9 cellular contexts compared by ENCODE assay signal in the genomic region with DNA sequence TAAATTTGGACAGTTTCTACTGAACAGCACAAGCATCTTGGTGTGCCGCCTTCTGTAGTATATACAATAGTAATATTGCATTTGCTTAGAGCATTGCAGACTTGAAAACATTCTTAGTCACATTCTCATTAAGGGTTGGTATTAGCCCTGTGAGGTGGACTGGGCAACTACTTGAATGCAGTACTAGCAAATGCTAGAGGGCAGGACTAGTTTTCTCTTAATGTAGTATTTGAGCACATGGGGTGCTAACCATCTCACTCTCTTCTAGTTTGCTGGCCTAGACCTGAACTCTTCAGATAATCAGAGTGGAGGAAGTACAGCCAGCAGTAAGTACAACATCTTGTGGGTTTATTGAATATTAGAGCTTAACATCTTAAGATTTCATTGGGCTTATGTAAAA. TPM values are rescaled to one million over a fixed set of nuclear protein-coding genes. Genes with fewer than 3 reads are reported as not detected.
DNase-seq lines count a peak whose midpoint lies in the region; ATAC-seq and TF ChIP-seq lines count a peak whose summit lies in the region.
"Had no signal": no experiment of that assay in that cellular context is flagged by ENCODE, and none has a peak within 500 bp of the region (broad histone marks: within the 10 kb centered on the region; RNA-seq: fewer than 3 reads in every experiment).

No MANE protein-coding gene starts in this region.

- H3K4me1 ChIP-seq in PC-9 (replicated peaks; ENCODE audit: insufficient read depth) = peaks cover 4% of the 10 kb centered on the region; the same call in 1 of the 2 replicates
- H3K4me1 ChIP-seq in trophoblast cell (ENCODE audit: control insufficient read depth in 1 of 2, insufficient read depth in 2 of 2, low read length in 2 of 2) = peaks cover 0 to 2% of the 10 kb centered on the region in 2 experiments

- H3K4me3 ChIP-seq in GM08714 (ENCODE audit: low read length) = peak overlapping the region; percentile 86
- H3K4me3 ChIP-seq in PC-9 = peak overlapping the region; percentile 69; the same call in 1 of the 2 replicates
- H3K4me3 ChIP-seq in epithelial cell of esophagus (ENCODE audit: low read length) = peak overlapping the region; percentile 87
- H3K4me3 ChIP-seq in trophoblast cell (ENCODE audit: low read depth, low read length) = no peak overlapping the region

- H3K36me3 ChIP-seq in PC-9 (ENCODE audit: low read depth) (no peaks in the 10 kb centered on the region), trophoblast cell (ENCODE audit: control insufficient read depth in 1 of 2, insufficient read depth in 2 of 2, low read length in 2 of 2) (peaks cover 4 to 11% of the 10 kb centered on the region in 2 experiments)

- peaks cover 78% of the 10 kb centered on the region for H3K79me2 ChIP-seq in PC-9 (ENCODE audit: low read depth)
- H3K79me2 ChIP-seq in trophoblast cell (ENCODE audit: control insufficient read depth, insufficient read depth, low read length, poor library complexity) = peaks cover 21% of the 10 kb centered on the region

- intact Hi-C loops in PC-9 (cut with micrococcal nuclease; ENCODE audit: unreplicated experiment) = no loop called here

- H4K91ac ChIP-seq in trophoblast cell (ENCODE audit: low read depth, low read length) = no peak overlapping the region

- POLR2A ChIA-PET in PC-9 (lab: Charles Lee; ENCODE audit: unreplicated experiment) = no interaction called here

- ATAC-seq in GM21381 (IDR thresholded peaks at IDR 0.05; ENCODE audit: unreplicated experiment) (no peak), HG02970 (IDR thresholded peaks at IDR 0.05; ENCODE audit: low FRiP score, unreplicated experiment) (no peak)

- no peak overlapping the region for H2BK5ac ChIP-seq in trophoblast cell (ENCODE audit: low read depth, low read length, poor library complexity)

- H4K20me1 ChIP-seq in PC-9 (ENCODE audit: insufficient read depth) = peaks cover 62% of the 10 kb centered on the region

- no CpG with 5 or more reads among the region's 1 CpG for WGBS in trophoblast cell (ENCODE audit: extremely low coverage, insufficient coverage, insufficient read length)

- peak overlapping the region; percentile 70 for H3K4me2 ChIP-seq in PC-9
- peak overlapping the region; percentile 1 for H3K4me2 ChIP-seq in trophoblast cell (ENCODE audit: low read length)

- H4K8ac ChIP-seq in trophoblast cell (ENCODE audit: low read depth, low read length) = no peak overlapping the region

- H4K12ac ChIP-seq in trophoblast cell (ENCODE audit: low read depth, low read length) = no peak overlapping the region

- no peak for DNase-seq in PC-9
- no peak for DNase-seq in epithelial cell of esophagus (ENCODE audit: low read depth)
- peak in 1 of 2 donors; percentile 45 for DNase-seq in trophoblast cell
- no peak for DNase-seq in NCI-H2029 (lab: John Stamatoyannopoulos, UW)
- DNase-seq in hippocampal formation (lab: John Stamatoyannopoulos, UW) = no peak
- DNase-seq: NCI-H1092 had no signal

- no peak for TF ChIP-seq CTCF in PC-9 (conservative IDR thresholded peaks at IDR 0.05)
- no peak for TF ChIP-seq CTCF in epithelial cell of esophagus (IDR thresholded peaks at IDR 0.05; ENCODE audit: insufficient read depth, low read depth, low read length, missing control alignments)

- H2BK120ac ChIP-seq in trophoblast cell (ENCODE audit: insufficient read depth, low read length, poor library complexity) = no peak overlapping the region

- no peaks in the 10 kb centered on the region for H3K9me2 ChIP-seq in PC-9 (ENCODE audit: insufficient read depth)

- CTCF ChIA-PET in PC-9 (lab: Charles Lee) = no interaction called here

- peaks cover 18% of the 10 kb centered on the region for H3K79me1 ChIP-seq in trophoblast cell (ENCODE audit: low read length)

- BruUV-seq in PC-9 (replicated peaks; lab: Mats Ljungman, UMichigan) = no TSS peak

- H2AK5ac ChIP-seq in trophoblast cell (ENCODE audit: low read length) = no peak overlapping the region

- peaks cover 5% of the 10 kb centered on the region; the same call in 1 of the 2 replicates for H3F3A ChIP-seq in PC-9 (ENCODE audit: insufficient read depth, low read depth)

- H3K23ac ChIP-seq in trophoblast cell (ENCODE audit: low read length) = no peak overlapping the region

- H3K27ac ChIP-seq in PC-9 (no peak overlapping the region), trophoblast cell (ENCODE audit: low read depth, low read length) (no peak overlapping the region)

- H3K4ac ChIP-seq in trophoblast cell (ENCODE audit: low read depth, low read length) = peak overlapping the region; percentile 78

- no peak overlapping the region for H3K14ac ChIP-seq in trophoblast cell (ENCODE audit: low read length)

- H2AFZ ChIP-seq in PC-9 = no peak overlapping the region
- H2AFZ ChIP-seq in trophoblast cell (ENCODE audit: insufficient read depth, low read length, poor library complexity) = no peak overlapping the region

- no peaks in the 10 kb centered on the region for H3K27me3 ChIP-seq in PC-9 (ENCODE audit: insufficient read depth, low read depth)
- no peaks in the 10 kb centered on the region for H3K27me3 ChIP-seq in trophoblast cell (ENCODE audit: insufficient read depth, low read length)

- no peak overlapping the region for H2BK12ac ChIP-seq in trophoblast cell (ENCODE audit: low read length)

- H3K9ac ChIP-seq in trophoblast cell (ENCODE audit: low read length) = no peak overlapping the region

- H3K9me3 ChIP-seq in PC-9 (ENCODE audit: insufficient read depth, low read depth) (no peaks in the 10 kb centered on the region), trophoblast cell (ENCODE audit: insufficient read depth, low read depth, low read length) (no peaks in the 10 kb centered on the region)

- H3K18ac ChIP-seq in trophoblast cell (ENCODE audit: low read length) = no peak overlapping the region

RNA-seq across cellular contexts. Expression of a gene that starts 3.2 kb away (rescaled TPM):
- total RNA-seq in PC-9 (2021) = 130 and 158 TPM in 2 replicates
- 173 and 177 TPM in 2 replicates for polyA plus RNA-seq in trophoblast cell (2013)
